1 cellular context compared by ENCODE assay signal in the genomic region with DNA sequence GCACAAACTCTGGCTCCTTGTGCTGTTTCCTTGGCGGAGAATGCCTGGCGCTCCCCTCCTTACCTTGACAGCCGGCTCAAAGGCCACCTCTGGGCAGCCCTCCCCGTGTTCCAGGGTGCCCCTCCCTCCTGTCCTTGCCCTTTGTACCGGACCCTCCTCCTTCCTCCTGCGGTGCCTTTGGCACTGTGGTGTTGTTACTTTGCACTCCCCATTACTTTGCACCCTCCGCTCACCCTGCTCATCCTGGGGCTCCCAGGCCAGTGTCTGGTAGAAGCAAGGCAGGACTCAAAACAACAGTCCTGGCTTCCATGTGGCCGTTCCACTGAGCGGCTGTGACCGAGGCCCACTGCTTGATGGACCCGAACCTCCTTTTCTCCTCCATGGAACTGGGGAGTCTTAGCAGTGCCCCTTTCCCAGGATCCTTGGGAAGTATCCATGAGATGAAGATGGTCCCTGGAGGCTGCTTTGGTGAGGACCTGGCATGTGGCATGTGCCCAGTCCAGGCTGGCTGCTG.
TF ChIP-seq lines count a peak whose summit lies in the region.

No MANE protein-coding gene starts in this region.

TF ChIP-seq in HepG2, 621 proteins besides CTCF, POLR2A, EP300 and RAD21 (continued from another document and continues in another):
- peak; percentile 17; the same call in 1 of the 2 replicates for TF ChIP-seq MEIS1 (CRISPR knock-in tag; IDR thresholded peaks at IDR 0.05; ENCODE audit: borderline replicate concordance)
- TF ChIP-seq ZSCAN25 (CRISPR knock-in tag; IDR thresholded peaks at IDR 0.05), result peak; percentile 52; the same call in 1 of the 2 replicates
- TF ChIP-seq ARNTL (CRISPR knock-in tag; IDR thresholded peaks at IDR 0.05), result peak; percentile 48; the same call in 1 of the 2 replicates
- no peak for TF ChIP-seq SETDB1 (CRISPR knock-in tag; IDR thresholded peaks at IDR 0.05; ENCODE audit: borderline replicate concordance)
- peak; percentile 94 for TF ChIP-seq SALL1 (CRISPR knock-in tag; IDR thresholded peaks at IDR 0.05)
- TF ChIP-seq HMG20A (CRISPR knock-in tag; IDR thresholded peaks at IDR 0.05; ENCODE audit: borderline replicate concordance), result peak; percentile 86
- TF ChIP-seq ESRRA (CRISPR knock-in tag; IDR thresholded peaks at IDR 0.05; ENCODE audit: low read depth), result peak; percentile 66; the same call in 1 of the 2 replicates
- no peak for TF ChIP-seq RORA (CRISPR knock-in tag; IDR thresholded peaks at IDR 0.05)
- TF ChIP-seq ZNF33B (CRISPR knock-in tag; IDR thresholded peaks at IDR 0.05), result 0 out of 2 replicates have a peak, but pooled peaks have one; percentile 65
- TF ChIP-seq ETV5 (CRISPR knock-in tag; IDR thresholded peaks at IDR 0.05; ENCODE audit: borderline replicate concordance), result peak; percentile 91
- TF ChIP-seq, protein P1, sequence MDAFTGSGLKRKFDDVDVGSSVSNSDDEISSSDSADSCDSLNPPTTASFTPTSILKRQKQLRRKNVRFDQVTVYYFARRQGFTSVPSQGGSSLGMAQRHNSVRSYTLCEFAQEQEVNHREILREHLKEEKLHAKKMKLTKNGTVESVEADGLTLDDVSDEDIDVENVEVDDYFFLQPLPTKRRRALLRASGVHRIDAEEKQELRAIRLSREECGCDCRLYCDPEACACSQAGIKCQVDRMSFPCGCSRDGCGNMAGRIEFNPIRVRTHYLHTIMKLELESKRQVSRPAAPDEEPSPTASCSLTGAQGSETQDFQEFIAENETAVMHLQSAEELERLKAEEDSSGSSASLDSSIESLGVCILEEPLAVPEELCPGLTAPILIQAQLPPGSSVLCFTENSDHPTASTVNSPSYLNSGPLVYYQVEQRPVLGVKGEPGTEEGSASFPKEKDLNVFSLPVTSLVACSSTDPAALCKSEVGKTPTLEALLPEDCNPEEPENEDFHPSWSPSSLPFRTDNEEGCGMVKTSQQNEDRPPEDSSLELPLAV (CRISPR knock-in tag; conservative IDR thresholded peaks at IDR 0.05; ENCODE audit: low read depth), result no peak
- TF ChIP-seq ZNF552 (CRISPR knock-in tag; IDR thresholded peaks at IDR 0.05; ENCODE audit: borderline replicate concordance), result peak; percentile 55; the same call in 1 of the 2 replicates
- peak; percentile 66; the same call in 1 of the 2 replicates for TF ChIP-seq MAZ (IDR thresholded peaks at IDR 0.05; ENCODE audit: borderline replicate concordance, low read depth, low read length)
- peak; percentile 60 for TF ChIP-seq MAZ (CRISPR knock-in tag; IDR thresholded peaks at IDR 0.05; ENCODE audit: low read depth)
- TF ChIP-seq, protein P2, sequence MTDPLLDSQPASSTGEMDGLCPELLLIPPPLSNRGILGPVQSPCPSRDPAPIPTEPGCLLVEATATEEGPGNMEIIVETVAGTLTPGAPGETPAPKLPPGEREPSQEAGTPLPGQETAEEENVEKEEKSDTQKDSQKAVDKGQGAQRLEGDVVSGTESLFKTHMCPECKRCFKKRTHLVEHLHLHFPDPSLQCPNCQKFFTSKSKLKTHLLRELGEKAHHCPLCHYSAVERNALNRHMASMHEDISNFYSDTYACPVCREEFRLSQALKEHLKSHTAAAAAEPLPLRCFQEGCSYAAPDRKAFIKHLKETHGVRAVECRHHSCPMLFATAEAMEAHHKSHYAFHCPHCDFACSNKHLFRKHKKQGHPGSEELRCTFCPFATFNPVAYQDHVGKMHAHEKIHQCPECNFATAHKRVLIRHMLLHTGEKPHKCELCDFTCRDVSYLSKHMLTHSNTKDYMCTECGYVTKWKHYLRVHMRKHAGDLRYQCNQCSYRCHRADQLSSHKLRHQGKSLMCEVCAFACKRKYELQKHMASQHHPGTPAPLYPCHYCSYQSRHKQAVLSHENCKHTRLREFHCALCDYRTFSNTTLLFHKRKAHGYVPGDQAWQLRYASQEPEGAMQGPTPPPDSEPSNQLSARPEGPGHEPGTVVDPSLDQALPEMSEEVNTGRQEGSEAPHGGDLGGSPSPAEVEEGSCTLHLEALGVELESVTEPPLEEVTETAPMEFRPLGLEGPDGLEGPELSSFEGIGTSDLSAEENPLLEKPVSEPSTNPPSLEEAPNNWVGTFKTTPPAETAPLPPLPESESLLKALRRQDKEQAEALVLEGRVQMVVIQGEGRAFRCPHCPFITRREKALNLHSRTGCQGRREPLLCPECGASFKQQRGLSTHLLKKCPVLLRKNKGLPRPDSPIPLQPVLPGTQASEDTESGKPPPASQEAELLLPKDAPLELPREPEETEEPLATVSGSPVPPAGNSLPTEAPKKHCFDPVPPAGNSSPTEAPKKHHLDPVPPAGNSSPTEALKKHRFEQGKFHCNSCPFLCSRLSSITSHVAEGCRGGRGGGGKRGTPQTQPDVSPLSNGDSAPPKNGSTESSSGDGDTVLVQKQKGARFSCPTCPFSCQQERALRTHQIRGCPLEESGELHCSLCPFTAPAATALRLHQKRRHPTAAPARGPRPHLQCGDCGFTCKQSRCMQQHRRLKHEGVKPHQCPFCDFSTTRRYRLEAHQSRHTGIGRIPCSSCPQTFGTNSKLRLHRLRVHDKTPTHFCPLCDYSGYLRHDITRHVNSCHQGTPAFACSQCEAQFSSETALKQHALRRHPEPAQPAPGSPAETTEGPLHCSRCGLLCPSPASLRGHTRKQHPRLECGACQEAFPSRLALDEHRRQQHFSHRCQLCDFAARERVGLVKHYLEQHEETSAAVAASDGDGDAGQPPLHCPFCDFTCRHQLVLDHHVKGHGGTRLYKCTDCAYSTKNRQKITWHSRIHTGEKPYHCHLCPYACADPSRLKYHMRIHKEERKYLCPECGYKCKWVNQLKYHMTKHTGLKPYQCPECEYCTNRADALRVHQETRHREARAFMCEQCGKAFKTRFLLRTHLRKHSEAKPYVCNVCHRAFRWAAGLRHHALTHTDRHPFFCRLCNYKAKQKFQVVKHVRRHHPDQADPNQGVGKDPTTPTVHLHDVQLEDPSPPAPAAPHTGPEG (CRISPR knock-in tag; IDR thresholded peaks at IDR 0.05), result 0 out of 2 replicates have a peak, but pooled peaks have one; percentile 33
- TF ChIP-seq, protein P3, sequence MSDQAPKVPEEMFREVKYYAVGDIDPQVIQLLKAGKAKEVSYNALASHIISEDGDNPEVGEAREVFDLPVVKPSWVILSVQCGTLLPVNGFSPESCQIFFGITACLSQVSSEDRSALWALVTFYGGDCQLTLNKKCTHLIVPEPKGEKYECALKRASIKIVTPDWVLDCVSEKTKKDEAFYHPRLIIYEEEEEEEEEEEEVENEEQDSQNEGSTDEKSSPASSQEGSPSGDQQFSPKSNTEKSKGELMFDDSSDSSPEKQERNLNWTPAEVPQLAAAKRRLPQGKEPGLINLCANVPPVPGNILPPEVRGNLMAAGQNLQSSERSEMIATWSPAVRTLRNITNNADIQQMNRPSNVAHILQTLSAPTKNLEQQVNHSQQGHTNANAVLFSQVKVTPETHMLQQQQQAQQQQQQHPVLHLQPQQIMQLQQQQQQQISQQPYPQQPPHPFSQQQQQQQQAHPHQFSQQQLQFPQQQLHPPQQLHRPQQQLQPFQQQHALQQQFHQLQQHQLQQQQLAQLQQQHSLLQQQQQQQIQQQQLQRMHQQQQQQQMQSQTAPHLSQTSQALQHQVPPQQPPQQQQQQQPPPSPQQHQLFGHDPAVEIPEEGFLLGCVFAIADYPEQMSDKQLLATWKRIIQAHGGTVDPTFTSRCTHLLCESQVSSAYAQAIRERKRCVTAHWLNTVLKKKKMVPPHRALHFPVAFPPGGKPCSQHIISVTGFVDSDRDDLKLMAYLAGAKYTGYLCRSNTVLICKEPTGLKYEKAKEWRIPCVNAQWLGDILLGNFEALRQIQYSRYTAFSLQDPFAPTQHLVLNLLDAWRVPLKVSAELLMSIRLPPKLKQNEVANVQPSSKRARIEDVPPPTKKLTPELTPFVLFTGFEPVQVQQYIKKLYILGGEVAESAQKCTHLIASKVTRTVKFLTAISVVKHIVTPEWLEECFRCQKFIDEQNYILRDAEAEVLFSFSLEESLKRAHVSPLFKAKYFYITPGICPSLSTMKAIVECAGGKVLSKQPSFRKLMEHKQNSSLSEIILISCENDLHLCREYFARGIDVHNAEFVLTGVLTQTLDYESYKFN (CRISPR knock-in tag; conservative IDR thresholded peaks at IDR 0.05), result peak; percentile 88
- TF ChIP-seq ZNF136 (CRISPR knock-in tag; IDR thresholded peaks at IDR 0.05; ENCODE audit: low read depth), result peak; percentile 85; the same call in 1 of the 2 replicates
- TF ChIP-seq BCL6 (CRISPR knock-in tag; IDR thresholded peaks at IDR 0.05), result peak; percentile 71
- peak; percentile 43; the same call in 1 of the 2 replicates for TF ChIP-seq NFKBIZ (CRISPR knock-in tag; IDR thresholded peaks at IDR 0.05)
- TF ChIP-seq SIN3A (IDR thresholded peaks at IDR 0.05; ENCODE audit: borderline replicate concordance, low read depth, low read length), result peak; percentile 73; the same call in 1 of the 2 replicates
- TF ChIP-seq, protein P4, sequence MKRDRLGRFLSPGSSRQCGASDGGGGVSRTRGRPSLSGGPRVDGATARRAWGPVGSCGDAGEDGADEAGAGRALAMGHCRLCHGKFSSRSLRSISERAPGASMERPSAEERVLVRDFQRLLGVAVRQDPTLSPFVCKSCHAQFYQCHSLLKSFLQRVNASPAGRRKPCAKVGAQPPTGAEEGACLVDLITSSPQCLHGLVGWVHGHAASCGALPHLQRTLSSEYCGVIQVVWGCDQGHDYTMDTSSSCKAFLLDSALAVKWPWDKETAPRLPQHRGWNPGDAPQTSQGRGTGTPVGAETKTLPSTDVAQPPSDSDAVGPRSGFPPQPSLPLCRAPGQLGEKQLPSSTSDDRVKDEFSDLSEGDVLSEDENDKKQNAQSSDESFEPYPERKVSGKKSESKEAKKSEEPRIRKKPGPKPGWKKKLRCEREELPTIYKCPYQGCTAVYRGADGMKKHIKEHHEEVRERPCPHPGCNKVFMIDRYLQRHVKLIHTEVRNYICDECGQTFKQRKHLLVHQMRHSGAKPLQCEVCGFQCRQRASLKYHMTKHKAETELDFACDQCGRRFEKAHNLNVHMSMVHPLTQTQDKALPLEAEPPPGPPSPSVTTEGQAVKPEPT (CRISPR knock-in tag; IDR thresholded peaks at IDR 0.05; ENCODE audit: low read depth), result no peak
- TF ChIP-seq, protein P5, sequence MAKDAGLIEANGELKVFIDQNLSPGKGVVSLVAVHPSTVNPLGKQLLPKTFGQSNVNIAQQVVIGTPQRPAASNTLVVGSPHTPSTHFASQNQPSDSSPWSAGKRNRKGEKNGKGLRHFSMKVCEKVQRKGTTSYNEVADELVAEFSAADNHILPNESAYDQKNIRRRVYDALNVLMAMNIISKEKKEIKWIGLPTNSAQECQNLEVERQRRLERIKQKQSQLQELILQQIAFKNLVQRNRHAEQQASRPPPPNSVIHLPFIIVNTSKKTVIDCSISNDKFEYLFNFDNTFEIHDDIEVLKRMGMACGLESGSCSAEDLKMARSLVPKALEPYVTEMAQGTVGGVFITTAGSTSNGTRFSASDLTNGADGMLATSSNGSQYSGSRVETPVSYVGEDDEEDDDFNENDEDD (CRISPR knock-in tag; IDR thresholded peaks at IDR 0.05; ENCODE audit: borderline replicate concordance), result no peak
- TF ChIP-seq PHF21A (CRISPR knock-in tag; IDR thresholded peaks at IDR 0.05), result peak; percentile 34; the same call in 1 of the 2 replicates
- no peak for TF ChIP-seq ADNP (CRISPR knock-in tag; IDR thresholded peaks at IDR 0.05)
- TF ChIP-seq ZNF296 (CRISPR knock-in tag; conservative IDR thresholded peaks at IDR 0.05), result no peak
- TF ChIP-seq ZNF747 (CRISPR knock-in tag; IDR thresholded peaks at IDR 0.05; ENCODE audit: borderline replicate concordance), result peak; percentile 60; the same call in 1 of the 2 replicates
- TF ChIP-seq, protein P6, sequence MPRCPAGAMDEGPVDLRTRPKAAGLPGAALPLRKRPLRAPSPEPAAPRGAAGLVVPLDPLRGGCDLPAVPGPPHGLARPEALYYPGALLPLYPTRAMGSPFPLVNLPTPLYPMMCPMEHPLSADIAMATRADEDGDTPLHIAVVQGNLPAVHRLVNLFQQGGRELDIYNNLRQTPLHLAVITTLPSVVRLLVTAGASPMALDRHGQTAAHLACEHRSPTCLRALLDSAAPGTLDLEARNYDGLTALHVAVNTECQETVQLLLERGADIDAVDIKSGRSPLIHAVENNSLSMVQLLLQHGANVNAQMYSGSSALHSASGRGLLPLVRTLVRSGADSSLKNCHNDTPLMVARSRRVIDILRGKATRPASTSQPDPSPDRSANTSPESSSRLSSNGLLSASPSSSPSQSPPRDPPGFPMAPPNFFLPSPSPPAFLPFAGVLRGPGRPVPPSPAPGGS (CRISPR knock-in tag; IDR thresholded peaks at IDR 0.05), result peak; percentile 74; the same call in 1 of the 2 replicates
- peak; percentile 34; the same call in 1 of the 2 replicates for TF ChIP-seq MIER3 (CRISPR knock-in tag; IDR thresholded peaks at IDR 0.05; ENCODE audit: borderline replicate concordance)
- no peak for TF ChIP-seq SIX1 (CRISPR knock-in tag; IDR thresholded peaks at IDR 0.05; ENCODE audit: borderline replicate concordance)
- TF ChIP-seq, protein P7, sequence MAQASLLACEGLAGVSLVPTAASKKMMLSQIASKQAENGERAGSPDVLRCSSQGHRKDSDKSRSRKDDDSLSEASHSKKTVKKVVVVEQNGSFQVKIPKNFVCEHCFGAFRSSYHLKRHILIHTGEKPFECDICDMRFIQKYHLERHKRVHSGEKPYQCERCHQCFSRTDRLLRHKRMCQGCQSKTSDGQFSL (CRISPR knock-in tag; IDR thresholded peaks at IDR 0.05), result 0 out of 2 replicates have a peak, but pooled peaks have one; percentile 17
- TF ChIP-seq, protein P8, sequence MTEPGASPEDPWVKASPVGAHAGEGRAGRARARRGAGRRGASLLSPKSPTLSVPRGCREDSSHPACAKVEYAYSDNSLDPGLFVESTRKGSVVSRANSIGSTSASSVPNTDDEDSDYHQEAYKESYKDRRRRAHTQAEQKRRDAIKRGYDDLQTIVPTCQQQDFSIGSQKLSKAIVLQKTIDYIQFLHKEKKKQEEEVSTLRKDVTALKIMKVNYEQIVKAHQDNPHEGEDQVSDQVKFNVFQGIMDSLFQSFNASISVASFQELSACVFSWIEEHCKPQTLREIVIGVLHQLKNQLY (CRISPR knock-in tag; IDR thresholded peaks at IDR 0.05), result peak; percentile 72; the same call in 1 of the 2 replicates
- no peak for TF ChIP-seq ARNT2 (CRISPR knock-in tag; IDR thresholded peaks at IDR 0.05; ENCODE audit: low read depth)
- no peak for TF ChIP-seq ZNF749 (CRISPR knock-in tag; IDR thresholded peaks at IDR 0.05; ENCODE audit: borderline replicate concordance)
- TF ChIP-seq MYNN (CRISPR knock-in tag; IDR thresholded peaks at IDR 0.05; ENCODE audit: low read depth), result no peak
- TF ChIP-seq ZNF773 (CRISPR knock-in tag; IDR thresholded peaks at IDR 0.05; ENCODE audit: borderline replicate concordance), result no peak
- no peak; the same call in 1 of the 2 replicates for TF ChIP-seq ZNF451 (CRISPR knock-in tag; IDR thresholded peaks at IDR 0.05)
- TF ChIP-seq, protein P9, sequence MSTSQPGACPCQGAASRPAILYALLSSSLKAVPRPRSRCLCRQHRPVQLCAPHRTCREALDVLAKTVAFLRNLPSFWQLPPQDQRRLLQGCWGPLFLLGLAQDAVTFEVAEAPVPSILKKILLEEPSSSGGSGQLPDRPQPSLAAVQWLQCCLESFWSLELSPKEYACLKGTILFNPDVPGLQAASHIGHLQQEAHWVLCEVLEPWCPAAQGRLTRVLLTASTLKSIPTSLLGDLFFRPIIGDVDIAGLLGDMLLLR (CRISPR knock-in tag; IDR thresholded peaks at IDR 0.05), result no peak
- TF ChIP-seq ZNF724P (CRISPR knock-in tag; IDR thresholded peaks at IDR 0.05; ENCODE audit: borderline replicate concordance), result no peak
